ENCODE assay signal across 20 cellular contexts in genomic region chr13:53254495-53254894, GRCh38.
A peak's percentile ranks its signal among the peaks of the same experiment; 100 is the strongest.
DNase-seq lines count a peak whose midpoint lies in the region; ATAC-seq, FAIRE-seq and TF ChIP-seq lines count a peak whose summit lies in the region.
"Had no signal": no experiment of that assay in that cellular context is flagged by ENCODE, and none has a peak within 500 bp of the region (broad histone marks: within the 10 kb centered on the region; RNA-seq: fewer than 3 reads in every experiment).

No MANE protein-coding gene starts in this region.

- H3K4me3 Mint-ChIP-seq in GM23338, result no peak overlapping the region
- H3K4me3 Mint-ChIP-seq in nephron progenitor cell, result no peak overlapping the region
- H3K4me3 Mint-ChIP-seq in activated T-helper 17 cell treated with anti-CD3 and anti-CD28 coated beads, Interleukin-2, amount 50 U/mL, for 72 hours, result no peak overlapping the region
- H3K4me3 Mint-ChIP-seq: B cell had no signal

- H3K4me2 ChIP-seq in GM23338 (no peak overlapping the region), GM12878 (ENCODE audit: control insufficient read depth, insufficient read depth) (no peak overlapping the region)

- peaks cover 6% of the 10 kb centered on the region for H3K27me3 Mint-ChIP-seq in GM23338 (ENCODE audit: insufficient read depth, low read depth, poor library complexity)
- H3K27me3 Mint-ChIP-seq in nephron progenitor cell (ENCODE audit: low read depth, poor library complexity), result peaks cover 7% of the 10 kb centered on the region
- peaks cover under 1% of the 10 kb centered on the region for H3K27me3 Mint-ChIP-seq in activated T-helper 17 cell treated with anti-CD3 and anti-CD28 coated beads, Interleukin-2, amount 50 U/mL, for 72 hours
- H3K27me3 Mint-ChIP-seq: B cell had no signal

- H3K27me3 ChIP-seq in GM23338 (ENCODE audit: insufficient read depth), result no peaks in the 10 kb centered on the region
- H3K27me3 ChIP-seq in GM12878 (replicated peaks in 1 of 2; ENCODE audit: control insufficient read depth in 2 of 2, insufficient read depth in 2 of 2, low read length in 1 of 2), result no peaks in the 10 kb centered on the region
- H3K27me3 ChIP-seq: vagina had no signal

- no peaks in the 10 kb centered on the region for H3F3A ChIP-seq in GM23338 (replicated peaks; ENCODE audit: low read depth)

- CTCF ChIA-PET in GM12878 (lab: Yijun Ruan, JAX), result interaction anchor here (0.8 to 1.0 kb wide), 2 partner anchors 9 to 102 kb away, joined by 3 read pairs; no protein-coding TSS in a partner anchor

- H3K27ac Mint-ChIP-seq in GM23338 (no peak overlapping the region), nephron progenitor cell (no peak overlapping the region)
- no peak overlapping the region for H3K27ac Mint-ChIP-seq in activated T-helper 17 cell treated with anti-CD3 and anti-CD28 coated beads, Interleukin-2, amount 50 U/mL, for 72 hours
- H3K27ac Mint-ChIP-seq: B cell had no signal

- H4K20me1 ChIP-seq in GM23338 (replicated peaks; ENCODE audit: insufficient read depth), result no peaks in the 10 kb centered on the region
- H4K20me1 ChIP-seq in GM12878 (ENCODE audit: control insufficient read depth, insufficient read depth), result no peaks in the 10 kb centered on the region

- RAD21 ChIA-PET in GM12878 (lab: Charles Lee; ENCODE audit: unreplicated experiment), result no interaction called here

- H3K36me3 Mint-ChIP-seq in GM23338 (ENCODE audit: low read depth) (no peaks in the 10 kb centered on the region), nephron progenitor cell (ENCODE audit: low read depth) (no peaks in the 10 kb centered on the region)
- H3K36me3 Mint-ChIP-seq in activated T-helper 17 cell treated with anti-CD3 and anti-CD28 coated beads, Interleukin-2, amount 50 U/mL, for 72 hours (ENCODE audit: low read depth), result no peaks in the 10 kb centered on the region

- intact Hi-C loops in GM12878 (cut with micrococcal nuclease; ENCODE audit: unreplicated experiment), result loop anchor here (5.0 kb wide), 2 partner anchors 523 to 1993 kb away; no protein-coding TSS in a partner anchor

- H3K9ac ChIP-seq in GM12878 (ENCODE audit: control insufficient read depth, insufficient read depth, low read length), result no peak overlapping the region

- no peak for TF ChIP-seq CTCF in GM23338 (conservative IDR thresholded peaks at IDR 0.05; ENCODE audit: low read depth in 2 of 2)
- no peak for TF ChIP-seq CTCF in GM12878 (IDR thresholded peaks at IDR 0.05 in 2 of 3, conservative IDR thresholded peaks at IDR 0.05 in 1 of 3; ENCODE audit: control insufficient read depth in 2 of 3, extremely low read depth in 1 of 3, insufficient read depth in 1 of 3, low read depth in 3 of 3, low read length in 3 of 3)
- no peak for TF ChIP-seq CTCF in nephron progenitor cell (IDR thresholded peaks at IDR 0.05)

- TF ChIP-seq RAD21 in Ishikawa (IDR thresholded peaks at IDR 0.05; ENCODE audit: low read depth) (no peak), GM12878 (IDR thresholded peaks at IDR 0.05; ENCODE audit: insufficient read depth, low read depth, low read length) (no peak)

- 50% methylated on average over 4 of the region's 4 CpGs for WGBS in GM12878 (ENCODE audit: insufficient coverage, insufficient replicate concordance, low lambda C conversion rate, missing lambda C conversion rate)

- DNase-seq in GM23338 (ENCODE audit: low spot score) (peak; percentile 65), GM12878 (ENCODE audit: low read depth, low spot score) (no peak), nephron progenitor cell (peak; percentile 59), MV-4-11 (lab: John Stamatoyannopoulos, UW) (no peak), NCI-H69 (lab: John Stamatoyannopoulos, UW) (no peak)
- DNase-seq: activated CD4-positive, alpha-beta T cell treated with anti-CD3 and anti-CD28 coated beads for 1 hour; activated gamma-delta T cell; aorta; COR-L47; kidney glomerular epithelial cell; midbrain; NCI-H1048; NCI-H2029 treated with DMSO at 0.1 percent for 48 hours; stimulated activated CD8-positive, alpha-beta memory T cell treated with anti-CD3 and anti-CD28 coated beads, Interleukin-4, amount 100 ng/mL, for 48 hours; T1000 had no signal

- BruUV-seq in GM12878 (replicated peaks; lab: Mats Ljungman, UMichigan), result no TSS peak

- H3K4me3 ChIP-seq in GM23338 (no peak overlapping the region), GM12878 (no peak overlapping the region)
- H3K4me3 ChIP-seq: vagina had no signal

- peaks cover 8% of the 10 kb centered on the region; the same call in 1 of the 2 replicates for H3K4me1 ChIP-seq in GM23338 (ENCODE audit: insufficient read depth)
- no peaks in the 10 kb centered on the region for H3K4me1 ChIP-seq in GM12878 (ENCODE audit: control insufficient read depth, insufficient read depth, low read length)
- H3K4me1 ChIP-seq: vagina had no signal

- H3K9me3 ChIP-seq in GM12878 (replicated peaks; ENCODE audit: control insufficient read depth, insufficient read depth, low read length), result no peaks in the 10 kb centered on the region
- H3K9me3 ChIP-seq: vagina had no signal

- no peak for FAIRE-seq in GM12878 (lab: Jason Lieb, UNC)
- FAIRE-seq: endometrium had no signal

- H3K36me3 ChIP-seq in GM23338 (ENCODE audit: insufficient read depth), result no peaks in the 10 kb centered on the region
- H3K36me3 ChIP-seq in GM12878 (ENCODE audit: control insufficient read depth in 2 of 2, insufficient read depth in 2 of 2, low read length in 1 of 2), result no peaks in the 10 kb centered on the region
- H3K36me3 ChIP-seq: vagina had no signal

- H3K79me2 ChIP-seq in GM23338 (replicated peaks; ENCODE audit: insufficient read depth), result no peaks in the 10 kb centered on the region
- no peaks in the 10 kb centered on the region for H3K79me2 ChIP-seq in GM12878 (ENCODE audit: control insufficient read depth, insufficient read depth, low read length)

- SMC1A ChIA-PET in GM12878 (lab: Charles Lee; ENCODE audit: uncharacterized antibody, unreplicated experiment), result interaction anchor here (1.1 kb wide), 1 partner anchor 123 kb away, joined by 3 read pairs; no protein-coding TSS in a partner anchor

- ATAC-seq in GM23338 (peak; percentile 62), GM12878 (no peak)
- no peak for ATAC-seq in activated T-helper 17 cell treated with anti-CD3 and anti-CD28 coated beads, Interleukin-2, amount 50 U/mL, for 72 hours (replicated peaks)

- in situ Hi-C loops in GM12878 (cut with MboI), result no loop called here

- H3K9me3 Mint-ChIP-seq in GM23338 (no peaks in the 10 kb centered on the region), nephron progenitor cell (no peaks in the 10 kb centered on the region)
- H3K9me3 Mint-ChIP-seq in activated T-helper 17 cell treated with anti-CD3 and anti-CD28 coated beads, Interleukin-2, amount 50 U/mL, for 72 hours, result no peaks in the 10 kb centered on the region

- no peak for TF ChIP-seq POLR2A in GM12878 (IDR thresholded peaks at IDR 0.05; ENCODE audit: low read depth, low read length)

- TF ChIP-seq EP300 in Ishikawa (IDR thresholded peaks at IDR 0.05; ENCODE audit: borderline replicate concordance), result no peak
- no peak for TF ChIP-seq EP300 in GM12878 (IDR thresholded peaks at IDR 0.05; ENCODE audit: borderline replicate concordance in 1 of 2, control insufficient read depth in 1 of 2, low read depth in 2 of 2, low read length in 2 of 2)

- H2AFZ ChIP-seq in GM23338 (no peak overlapping the region), GM12878 (ENCODE audit: control insufficient read depth, low read depth, low read length) (no peak overlapping the region)

- POLR2A ChIA-PET in GM12878 (lab: Charles Lee), result interaction anchor here (0.6 to 0.7 kb wide), 2 partner anchors 288 to 449 kb away, joined by 3 to 4 read pairs; no protein-coding TSS in a partner anchor

- 0 out of 2 replicates have a peak, but pooled peaks cover under 1% of the 10 kb centered on the region for H3K9me2 ChIP-seq in GM23338 (ENCODE audit: insufficient read depth)

- H3K4me1 Mint-ChIP-seq in GM23338 (peaks cover 7% of the 10 kb centered on the region), nephron progenitor cell (peaks cover 1% of the 10 kb centered on the region)
- no peaks in the 10 kb centered on the region for H3K4me1 Mint-ChIP-seq in activated T-helper 17 cell treated with anti-CD3 and anti-CD28 coated beads, Interleukin-2, amount 50 U/mL, for 72 hours
- H3K4me1 Mint-ChIP-seq: B cell had no signal

- no peak overlapping the region for H3K27ac ChIP-seq in GM23338 (ENCODE audit: low read depth)
- H3K27ac ChIP-seq in GM12878 (ENCODE audit: control insufficient read depth, insufficient read depth), result no peak overlapping the region
- H3K27ac ChIP-seq: vagina had no signal

TF ChIP-seq in Ishikawa, 13 proteins besides CTCF, POLR2A, EP300 and RAD21 (continues in another document):
- TF ChIP-seq YY1 (IDR thresholded peaks at IDR 0.05; ENCODE audit: low read depth), result no peak

TF ChIP-seq in GM12878, 131 proteins besides CTCF, POLR2A, EP300 and RAD21:
- peak; percentile 84 for TF ChIP-seq REST (IDR thresholded peaks at IDR 0.05; ENCODE audit: low read depth, low read length)
- TF ChIP-seq ZNF384 (IDR thresholded peaks at IDR 0.05; ENCODE audit: borderline replicate concordance, low read depth, low read length), result peak; percentile 47; the same call in 1 of the 2 replicates
- TF ChIP-seq ZNF207 (IDR thresholded peaks at IDR 0.05; ENCODE audit: borderline replicate concordance), result no peak
- no peak for TF ChIP-seq POLR2AphosphoS5 (IDR thresholded peaks at IDR 0.05; ENCODE audit: low read length)

Comparison
In these comparisons a context has a peak if more than half of its experiments do, and no peak if none do; other contexts are left out.
1. DNase-seq: peak in GM23338 (single experiment) and nephron progenitor cell (single experiment); none in GM12878 (single experiment), MV-4-11 (single experiment) and NCI-H69 (single experiment).